11 cellular contexts compared by ENCODE assay signal in genomic region chr1:31762323-31762722, GRCh38. TPM values are rescaled to one million over a fixed set of nuclear protein-coding genes. Genes with fewer than 3 reads are reported as not detected.
DNase-seq lines count a peak whose midpoint lies in the region; ATAC-seq and TF ChIP-seq lines count a peak whose summit lies in the region.
"Had no signal": no experiment of that assay in that cellular context is flagged by ENCODE, and none has a peak within 500 bp of the region (broad histone marks: within the 10 kb centered on the region; RNA-seq: fewer than 3 reads in every experiment).

No MANE protein-coding gene starts in this region.

- ATAC-seq in naive B cell (ENCODE audit: low read depth in 2 of 2) (no peak), body of pancreas (no peak)

- peak overlapping the region; percentile 20; the same call in 1 of the 2 replicates for H3K4me3 ChIP-seq in AG10803 (ENCODE audit: low read length)
- no peak overlapping the region for H3K4me3 ChIP-seq in body of pancreas

- H3K36me3 ChIP-seq in body of pancreas (replicated peaks in 1 of 2; ENCODE audit: insufficient read depth in 1 of 2, low read depth in 2 of 2): no peaks in the 10 kb centered on the region

- H3K4me1 Mint-ChIP-seq in HFFc6 (ENCODE audit: low read depth) (peaks cover 45% of the 10 kb centered on the region), brain (peaks cover 75% of the 10 kb centered on the region), naive B cell (peaks cover 30 to 38% (median 31%) of the 10 kb centered on the region in 3 donors)

- H3K27ac Mint-ChIP-seq in HFFc6 (peak overlapping the region; percentile 82; the same call in 1 of the 2 replicates), brain (peak overlapping the region; percentile 80 to 94 (median 92)), naive B cell (peak overlapping the region in 1 of 6 donors; percentile 71)

- H3K4me3 Mint-ChIP-seq in HFFc6 (peak overlapping the region; percentile 73), brain (peak overlapping the region; percentile 77 to 96 (median 90)), naive B cell (peak overlapping the region; percentile 20 to 83 (median 61))

- intact Hi-C loops in body of pancreas (cut with DNase I): no loop called here

- no peak for TF ChIP-seq CTCF in AG10803 (conservative IDR thresholded peaks at IDR 0.05; ENCODE audit: low read length)
- TF ChIP-seq CTCF in HFFc6 (IDR thresholded peaks at IDR 0.05): no peak
- no peak for TF ChIP-seq CTCF in brain (conservative IDR thresholded peaks at IDR 0.05)
- TF ChIP-seq CTCF in body of pancreas (IDR thresholded peaks at IDR 0.05): no peak

- DNase-seq in AG10803 (ENCODE audit: low read depth) (no peak), HFFc6 (no peak), naive B cell (no peak), NCI-H345 (lab: John Stamatoyannopoulos, UW) (no peak), amygdala (lab: John Stamatoyannopoulos, UW) (no peak), body of pancreas (no peak), NCI-H146 (lab: John Stamatoyannopoulos, UW) (no peak)

- no peaks in the 10 kb centered on the region for H3K27me3 ChIP-seq in body of pancreas
- H3K27me3 ChIP-seq: testis had no signal

- TF ChIP-seq POLR2A in body of pancreas (IDR thresholded peaks at IDR 0.05): no peak

- 19 to 42% methylated on average over 2 to 7 of the region's 7 CpGs for WGBS in body of pancreas, 2 donors

- H3K27me3 Mint-ChIP-seq in HFFc6 (ENCODE audit: insufficient read depth) (peaks cover 6% of the 10 kb centered on the region), brain (peaks cover 10% of the 10 kb centered on the region), naive B cell (peaks cover 3 to 22% (median 9%) of the 10 kb centered on the region in 3 donors)

- no peaks in the 10 kb centered on the region for H3K9me3 ChIP-seq in body of pancreas
- H3K9me3 ChIP-seq: testis had no signal

- no peaks in the 10 kb centered on the region for H3K9me3 Mint-ChIP-seq in HFFc6
- H3K9me3 Mint-ChIP-seq in brain: peaks cover 0 to 3% (median 0%) of the 10 kb centered on the region in 5 experiments
- H3K9me3 Mint-ChIP-seq in naive B cell: no peaks in the 10 kb centered on the region
- H3K9me3 Mint-ChIP-seq: IgD-negative memory B cell had no signal

- H3K27ac ChIP-seq in body of pancreas: no peak overlapping the region
- H3K27ac ChIP-seq: epithelial cell of prostate, testis had no signal

- no peaks in the 10 kb centered on the region for H3K36me3 Mint-ChIP-seq in HFFc6 (ENCODE audit: low read depth)
- H3K36me3 Mint-ChIP-seq in brain: no peaks in the 10 kb centered on the region
- H3K36me3 Mint-ChIP-seq in naive B cell: no peaks in the 10 kb centered on the region
- H3K36me3 Mint-ChIP-seq: IgD-negative memory B cell had no signal

- peaks cover 32% of the 10 kb centered on the region for H3K4me1 ChIP-seq in body of pancreas

RNA-seq across cellular contexts. Expression of gene ADGRB2, which starts 1.8 kb away (rescaled TPM):
- 1 to 10 TPM; 4.9 to 8.8 (median 6.4) TPM for total RNA-seq in HFFc6 (2021; fragmentation: NEBNext Ultra II Directional; extraction: Animal tissue kit (Norgen Biotek cat#: 25700))
- polyA plus RNA-seq in brain (ENCODE audit: insufficient read depth, low read depth, low replicate concordance): 67.9 TPM
- polyA plus RNA-seq in naive B cell (ENCODE audit: low read depth in 6 of 6): not detected
- 1 to 10 TPM in 1 of 2 donors, under 1 TPM in 1; 0.26 to 3.0 TPM for total RNA-seq in body of pancreas

RNA-seq across cellular contexts. Expression of gene SPOCD1, which starts 53.5 kb away (rescaled TPM):
- total RNA-seq in HFFc6 (2021; fragmentation: NEBNext Ultra II Directional; extraction: Animal tissue kit (Norgen Biotek cat#: 25700)): 10 to 100 TPM; 33.7 to 40.4 (median 35.8) TPM
- polyA plus RNA-seq in brain (ENCODE audit: insufficient read depth, low read depth, low replicate concordance) (1.7 TPM), naive B cell (ENCODE audit: low read depth in 6 of 6) (under 1 TPM in 4 of 6 donors, not detected in 2; 0.23 to 0.38 (median 0.34) TPM)
- under 1 TPM in 1 of 2 donors, not detected in 1; 0.26 TPM for total RNA-seq in body of pancreas
- polyA plus RNA-seq: IgD-negative memory B cell had no signal

RNA-seq across cellular contexts. Expression of gene COL16A1, which starts 58.5 kb away (rescaled TPM):
- 100 to 1,000 TPM in 1 of 6 experiments, 10 to 100 TPM in 5; 74.1 to 100 (median 87.6) TPM for total RNA-seq in HFFc6 (2021; fragmentation: NEBNext Ultra II Directional; extraction: Animal tissue kit (Norgen Biotek cat#: 25700))
- 4.9 TPM for polyA plus RNA-seq in brain (ENCODE audit: insufficient read depth, low read depth, low replicate concordance)
- polyA plus RNA-seq in naive B cell (ENCODE audit: low read depth in 6 of 6): 1 to 10 TPM in 1 of 6 donors, under 1 TPM in 1, not detected in 4; 0.64 to 1.2 TPM
- 10 to 100 TPM; 10.1 to 15.8 TPM for total RNA-seq in body of pancreas
- polyA plus RNA-seq: IgD-negative memory B cell had no signal

Comparison
In these comparisons a context has a peak if more than half of its experiments do, and no peak if none do; other contexts are left out.
1. RNA of gene SPOCD1, which starts 53.5 kb away (total RNA-seq): 33.7 to 40.4 TPM in HFFc6; 0.26 TPM in body of pancreas; every median in the first group is over 10 times any median in the second.
2. RNA of gene COL16A1, which starts 58.5 kb away (total RNA-seq): 74.1 to 100 TPM in HFFc6; 10.1 to 15.8 TPM in body of pancreas; every median in the first group is over 4 times any median in the second.
3. Peak in every context shown above with its lines, with median percentiles within 50 percentile points of each other: H3K4me3 Mint-ChIP-seq.